ENCODE assay signal across 1 cellular context in genomic region chr11:2265396-2265795, GRCh38.
TF ChIP-seq lines count a peak whose summit lies in the region.

No MANE protein-coding gene starts in this region.

TF ChIP-seq in GM23338, 12 proteins besides CTCF, POLR2A, EP300 and RAD21 (continued from another document):
- TF ChIP-seq ZNF462 (CRISPR knock-in tag; IDR thresholded peaks at IDR 0.05) (no peak), JUNB (IDR thresholded peaks at IDR 0.05; ENCODE audit: unreplicated experiment) (no peak), POLR2AphosphoS5 (IDR thresholded peaks at IDR 0.05; ENCODE audit: low read depth) (no peak)
